18 cellular contexts compared by ENCODE assay signal in the genomic region with DNA sequence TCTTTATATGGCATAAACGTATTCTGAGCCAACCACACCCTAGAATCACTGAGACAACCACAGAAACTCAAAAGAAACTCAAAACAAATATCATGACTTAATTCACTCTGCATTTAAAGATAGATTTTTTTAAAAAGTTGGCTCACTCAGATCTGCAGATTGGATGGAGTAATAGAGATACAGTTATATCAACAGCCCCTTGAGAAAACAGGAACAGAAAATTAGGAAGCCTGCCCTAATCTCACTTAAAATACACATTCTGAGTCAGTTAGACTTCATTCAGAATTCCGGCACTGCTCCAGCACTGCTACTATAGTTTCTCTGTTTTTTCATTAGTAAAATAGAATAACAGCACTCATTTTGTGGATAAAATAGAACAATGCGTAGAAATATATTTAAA.
DNase-seq lines count a peak whose midpoint lies in the region; ATAC-seq and TF ChIP-seq lines count a peak whose summit lies in the region.
"Had no signal": no experiment of that assay in that cellular context is flagged by ENCODE, and none has a peak within 500 bp of the region (broad histone marks: within the 10 kb centered on the region; RNA-seq: fewer than 3 reads in every experiment).

No MANE protein-coding gene starts in this region.

- ATAC-seq in GM19351 (IDR thresholded peaks at IDR 0.05; ENCODE audit: unreplicated experiment), result peak; percentile 77
- peak; percentile 58 for ATAC-seq in HG03095 (IDR thresholded peaks at IDR 0.05; ENCODE audit: unreplicated experiment)
- ATAC-seq in natural killer cell, result no peak
- no peak for ATAC-seq in GM19328 (IDR thresholded peaks at IDR 0.05; ENCODE audit: unreplicated experiment)
- ATAC-seq: activated naive CD4-positive, alpha-beta T cell treated with anti-CD3 and anti-CD28 coated beads, Interleukin-2, amount 50 U/mL, for 72 hours; effector memory CD8-positive, alpha-beta T cell; gastrocnemius medialis had no signal

- CTCF ChIA-PET in RWPE1 (lab: Yijun Ruan, JAX), result no interaction called here

- TF ChIP-seq CTCF in fibroblast of mammary gland (conservative IDR thresholded peaks at IDR 0.05; ENCODE audit: control insufficient read depth, insufficient read depth, low read depth, low read length) (no peak), natural killer cell (IDR thresholded peaks at IDR 0.05) (no peak), RWPE1 (conservative IDR thresholded peaks at IDR 0.05; ENCODE audit: low read depth) (no peak)

- no peaks in the 10 kb centered on the region for H3K27me3 Mint-ChIP-seq in natural killer cell (ENCODE audit: low read depth in 2 of 2)
- H3K27me3 Mint-ChIP-seq: activated CD4-positive, alpha-beta T cell treated with anti-CD3 and anti-CD28 coated beads, Interleukin-2, amount 10 ng/mL, durations not matched to agents 7 days and 5 days; effector memory CD8-positive, alpha-beta T cell had no signal

- no peaks in the 10 kb centered on the region for H3K36me3 Mint-ChIP-seq in natural killer cell
- H3K36me3 Mint-ChIP-seq: activated naive CD4-positive, alpha-beta T cell treated with anti-CD3 and anti-CD28 coated beads, Interleukin-2, amount 50 U/mL, for 72 hours; memory B cell had no signal

- H3K4me3 ChIP-seq in fibroblast of mammary gland (ENCODE audit: control insufficient read depth, low read depth, low read length), result no peak overlapping the region
- H3K4me3 ChIP-seq: cardiac muscle cell, gastrocnemius medialis, tibial nerve had no signal

- intact Hi-C loops in natural killer cell (cut with micrococcal nuclease), result no loop called here

- peaks cover 5% of the 10 kb centered on the region in 2 donors for H3K9me3 Mint-ChIP-seq in natural killer cell
- H3K9me3 Mint-ChIP-seq: activated CD4-positive, alpha-beta T cell treated with anti-CD3 and anti-CD28 coated beads, Interleukin-2, amount 10 ng/mL, durations not matched to agents 7 days and 5 days; activated naive CD4-positive, alpha-beta T cell treated with anti-CD3 and anti-CD28 coated beads, Interleukin-2, amount 50 U/mL, for 72 hours; effector memory CD8-positive, alpha-beta T cell; memory B cell had no signal

- H3K4me1 Mint-ChIP-seq in natural killer cell, result no peaks in the 10 kb centered on the region
- H3K4me1 Mint-ChIP-seq: activated CD4-positive, alpha-beta T cell treated with anti-CD3 and anti-CD28 coated beads, Interleukin-2, amount 10 ng/mL, durations not matched to agents 7 days and 5 days; memory B cell had no signal

- H3K27ac ChIP-seq in RWPE1, result no peak overlapping the region
- H3K27ac ChIP-seq: cardiac muscle cell, gastrocnemius medialis, tibial nerve had no signal

- no peak overlapping the region for H3K4me3 Mint-ChIP-seq in natural killer cell
- H3K4me3 Mint-ChIP-seq: activated CD4-positive, alpha-beta T cell treated with anti-CD3 and anti-CD28 coated beads, Interleukin-2, amount 10 ng/mL, durations not matched to agents 7 days and 5 days; effector memory CD8-positive, alpha-beta T cell; memory B cell had no signal

- DNase-seq in OCI-M1 (lab: John Stamatoyannopoulos, UW) (peak; percentile 73), fibroblast of mammary gland (ENCODE audit: low read depth) (peak; percentile 6), natural killer cell (no peak), activated T-cell treated with anti-CD3 and anti-CD28 coated beads for 4 hours (no peak), RWPE1 (ENCODE audit: low spot score) (no peak)
- DNase-seq: activated CD4-positive, alpha-beta T cell treated with anti-CD3 and anti-CD28 coated beads, Interleukin-2, amount 10 ng/mL, durations not matched to agents 7 days and 5 days; activated T-cell treated with anti-CD3 and anti-CD28 coated beads, Interleukin-2, amount 50 U/mL, for 1 hour; effector memory CD8-positive, alpha-beta T cell; gastrocnemius medialis; NCI-H1694 treated with DMSO at 0.1 percent for 48 hours; stimulated activated CD4-positive, alpha-beta T cell treated with anti-CD3 and anti-CD28 coated beads, Interleukin-4, amount 100 ng/mL, for 1 hour had no signal

- POLR2A ChIA-PET in RWPE1 (lab: Yijun Ruan, JAX; ENCODE audit: low non-redundant PET), result no interaction called here

- no peak overlapping the region for H3K27ac Mint-ChIP-seq in natural killer cell
- H3K27ac Mint-ChIP-seq: activated CD4-positive, alpha-beta T cell treated with anti-CD3 and anti-CD28 coated beads, Interleukin-2, amount 10 ng/mL, durations not matched to agents 7 days and 5 days; activated naive CD4-positive, alpha-beta T cell treated with anti-CD3 and anti-CD28 coated beads, Interleukin-2, amount 50 U/mL, for 72 hours; effector memory CD8-positive, alpha-beta T cell; memory B cell had no signal

Comparison
In these comparisons a context has a peak if more than half of its experiments do, and no peak if none do; other contexts are left out.
1. ATAC-seq: peak in GM19351 (single experiment) and HG03095 (single experiment); none in natural killer cell (0 of 3) and GM19328 (single experiment).
2. DNase-seq: peak in OCI-M1 (single experiment) and fibroblast of mammary gland (single experiment); none in natural killer cell (single experiment), activated T-cell treated with anti-CD3 and anti-CD28 coated beads for 4 hours (single experiment) and RWPE1 (single experiment).